In the genomic region with DNA sequence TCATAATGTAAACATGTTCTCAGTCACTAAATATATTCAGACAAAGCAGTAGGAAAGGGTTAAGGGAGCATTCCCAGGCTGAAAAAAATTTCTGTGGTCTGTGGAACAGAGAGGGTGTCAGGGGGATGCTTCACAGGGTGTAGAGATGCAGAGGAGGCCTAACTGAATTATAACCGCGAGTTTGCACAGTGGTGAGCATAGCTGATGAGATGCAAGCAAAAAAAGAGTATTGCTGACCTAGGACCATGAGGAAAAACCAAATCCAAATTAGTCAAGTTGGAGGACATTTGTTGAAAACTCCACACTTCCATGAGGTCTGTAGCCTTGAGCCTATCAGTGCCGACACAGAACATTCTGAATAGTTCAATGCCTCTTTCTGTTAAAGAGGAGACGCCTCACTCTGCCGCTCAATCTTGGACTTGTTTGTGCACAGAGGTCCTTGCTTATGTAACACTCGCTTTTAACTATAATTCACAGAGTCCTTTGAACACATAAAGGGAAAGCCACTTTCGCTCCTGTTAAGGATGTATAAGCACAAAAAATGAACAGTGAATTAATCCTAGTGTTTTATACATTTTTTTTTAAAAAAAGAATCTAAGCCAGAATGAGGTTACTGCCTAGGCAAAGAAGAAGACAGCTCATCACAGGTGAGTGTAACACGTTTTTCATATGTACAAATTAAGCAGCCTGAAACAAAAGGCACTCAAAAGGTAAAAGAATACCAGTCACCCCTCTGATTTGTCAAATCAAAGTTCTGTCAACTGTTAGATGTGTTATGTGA, we compare ENCODE assay signal across 32 cellular contexts. TPM values are rescaled to one million over a fixed set of nuclear protein-coding genes. Genes with fewer than 3 reads are reported as not detected.
DNase-seq lines count a peak whose midpoint lies in the region; ATAC-seq and TF ChIP-seq lines count a peak whose summit lies in the region.
"Had no signal": no experiment of that assay in that cellular context is flagged by ENCODE, and none has a peak within 500 bp of the region (broad histone marks: within the 10 kb centered on the region; RNA-seq: fewer than 3 reads in every experiment).

No MANE protein-coding gene starts in this region.

- peak; percentile 7 for DNase-seq in Ammon's horn (ENCODE audit: low spot score)
- DNase-seq in SK-N-SH, result no peak
- no peak for DNase-seq in fibroblast of lung (ENCODE audit: low read depth in 2 of 2)
- DNase-seq in osteoblast (ENCODE audit: insufficient read length, low spot score, missing footprints), result no peak
- DNase-seq in activated CD4-positive, alpha-beta T cell treated with anti-CD3 and anti-CD28 coated beads, Interleukin-2, amount 50 U/mL, for 1 hour, result no peak
- no peak for DNase-seq in stimulated activated CD8-positive, alpha-beta memory T cell treated with anti-CD3 and anti-CD28 coated beads, Interleukin-4, amount 100 ng/mL, for 48 hours
- DNase-seq in iPS-NIHi11 (ENCODE audit: low spot score), result no peak
- DNase-seq: activated CD4-positive, alpha-beta T cell treated with anti-CD3 and anti-CD28 coated beads for 36 hours; activated effector memory CD4-positive, alpha-beta T cell treated with Interleukin-2 at 50 U/mL for 16 hours; activated T-cell treated with anti-CD3 and anti-CD28 coated beads for 4 hours; AML-193; anterior cingulate cortex; CD4-positive, alpha-beta memory T cell; cortex of kidney; effector memory CD4-positive, alpha-beta T cell; erythroblast; heart left ventricle; KG1; lower lobe of right lung; MG63; naive thymus-derived CD8-positive, alpha-beta T cell; NCI-H1105 treated with DMSO at 0.1 percent for 48 hours; NCI-H2029 treated with DMSO at 0.1 percent for 48 hours; NCI-H524 treated with DMSO at 0.1 percent for 48 hours; occipital lobe; SHP77; stimulated activated CD4-positive, alpha-beta T cell treated with anti-CD3 and anti-CD28 coated beads, Interleukin-1b, Interleukin-23, amount 100 ng/mL, for 48 hours; SW 1271; T-helper 9 cell; uterus had no signal

- H4K20me1 ChIP-seq in SK-N-SH (ENCODE audit: insufficient read depth) (no peaks in the 10 kb centered on the region), fibroblast of lung (ENCODE audit: control insufficient read depth, extremely low read depth, insufficient read depth, low read length) (no peaks in the 10 kb centered on the region), osteoblast (ENCODE audit: insufficient read depth, low read length) (no peaks in the 10 kb centered on the region)

- H3K36me3 ChIP-seq in SK-N-SH (replicated peaks in 1 of 2; ENCODE audit: control insufficient read depth in 1 of 2, insufficient read depth in 2 of 2, low read length in 1 of 2) (no peaks in the 10 kb centered on the region), fibroblast of lung (ENCODE audit: control insufficient read depth, insufficient read depth, low read length) (no peaks in the 10 kb centered on the region), osteoblast (ENCODE audit: insufficient read depth, low read length) (no peaks in the 10 kb centered on the region)
- H3K36me3 ChIP-seq: heart left ventricle, lower lobe of right lung, MG63, uterus had no signal

- POLR2A ChIA-PET in SK-N-SH (lab: Yijun Ruan, JAX), result no interaction called here

- no peak for ATAC-seq in HG03457 (IDR thresholded peaks at IDR 0.05; ENCODE audit: unreplicated experiment)
- ATAC-seq: activated naive CD4-positive, alpha-beta T cell treated with anti-CD3 and anti-CD28 coated beads, Interleukin-2, amount 50 U/mL, for 72 hours; heart left ventricle; lower lobe of right lung; naive thymus-derived CD8-positive, alpha-beta T cell had no signal

- H3K9me3 ChIP-seq in SK-N-SH, result no peaks in the 10 kb centered on the region
- H3K9me3 ChIP-seq in fibroblast of lung (ENCODE audit: control insufficient read depth, insufficient read depth, low read depth, low read length), result no peaks in the 10 kb centered on the region
- H3K9me3 ChIP-seq in osteoblast (ENCODE audit: low read depth, low read length), result no peaks in the 10 kb centered on the region
- H3K9me3 ChIP-seq: lower lobe of right lung, MG63, uterus had no signal

- H3F3A ChIP-seq in SK-N-SH (replicated peaks; ENCODE audit: insufficient read depth), result peaks cover 8% of the 10 kb centered on the region

- no peaks in the 10 kb centered on the region for H3K79me2 ChIP-seq in SK-N-SH (ENCODE audit: insufficient read depth)
- no peaks in the 10 kb centered on the region for H3K79me2 ChIP-seq in fibroblast of lung (ENCODE audit: control insufficient read depth, insufficient read depth, low read length)
- no peaks in the 10 kb centered on the region for H3K79me2 ChIP-seq in osteoblast (ENCODE audit: insufficient read depth, low read length)

- WGBS in SK-N-SH (ENCODE audit: low lambda C conversion rate), result 86% methylated on average over 8 of the region's 8 CpGs

- peak overlapping the region; percentile 82; the same call in 1 of the 2 replicates for H2AFZ ChIP-seq in SK-N-SH (ENCODE audit: low read depth)
- H2AFZ ChIP-seq in fibroblast of lung (ENCODE audit: low read length), result peak overlapping the region; percentile 25
- no peak overlapping the region for H2AFZ ChIP-seq in osteoblast (ENCODE audit: low read length)

- TF ChIP-seq RAD21 in SK-N-SH (IDR thresholded peaks at IDR 0.05; ENCODE audit: low read length), result no peak

- TF ChIP-seq CTCF in SK-N-SH (IDR thresholded peaks at IDR 0.05) (no peak), fibroblast of lung (conservative IDR thresholded peaks at IDR 0.05 in 1 of 2, IDR thresholded peaks at IDR 0.05 in 1 of 2; ENCODE audit: low read depth in 1 of 2, low read length in 2 of 2) (no peak), osteoblast (IDR thresholded peaks at IDR 0.05; ENCODE audit: extremely low read depth, low read depth, low read length) (no peak)

- H3K4me1 ChIP-seq in SK-N-SH (ENCODE audit: control insufficient read depth in 1 of 2, insufficient read depth in 2 of 2, low read depth in 1 of 2, low read length in 1 of 2), result peaks cover 0 to 9% of the 10 kb centered on the region in 2 experiments; a peak in 1 of 4 replicates
- peaks cover 16% of the 10 kb centered on the region for H3K4me1 ChIP-seq in fibroblast of lung (ENCODE audit: control insufficient read depth, extremely low read depth, insufficient read depth, low read length)
- peaks cover 17% of the 10 kb centered on the region for H3K4me1 ChIP-seq in osteoblast (ENCODE audit: insufficient read depth, low read length)
- H3K4me1 ChIP-seq: lower lobe of right lung, uterus had no signal

- no peak overlapping the region for H3K4me3 ChIP-seq in SK-N-SH (ENCODE audit: low read depth in 2 of 2, low read length in 1 of 2)
- H3K4me3 ChIP-seq in fibroblast of lung (replicated peaks in 1 of 4; ENCODE audit: control extremely low read depth in 1 of 4, insufficient read depth in 1 of 4, low read depth in 3 of 4, low read length in 4 of 4), result no peak overlapping the region
- H3K4me3 ChIP-seq in osteoblast (ENCODE audit: insufficient read depth, low read length), result no peak overlapping the region
- H3K4me3 ChIP-seq: heart left ventricle, lower lobe of right lung, MG63, uterus had no signal

- TF ChIP-seq EP300 in SK-N-SH (IDR thresholded peaks at IDR 0.05; ENCODE audit: borderline replicate concordance in 1 of 2, low read depth in 1 of 2, low read length in 1 of 2), result no peak

- H3K4me2 ChIP-seq in SK-N-SH (peak overlapping the region; percentile 31), fibroblast of lung (ENCODE audit: extremely low read depth, insufficient read depth, low read length) (peak overlapping the region; percentile 79), osteoblast (ENCODE audit: insufficient read depth, low read length) (peak overlapping the region; percentile 35)

- H3K27ac ChIP-seq in SK-N-SH (ENCODE audit: low read depth in 2 of 2, low read length in 1 of 2) (0 out of 4 replicates have a peak overlapping the region, but pooled peaks of 1 of the 2 experiments have one; percentile 53), fibroblast of lung (ENCODE audit: insufficient read depth, low read length) (no peak overlapping the region), osteoblast (ENCODE audit: low read depth, low read length) (no peak overlapping the region)
- H3K27ac ChIP-seq: heart left ventricle, lower lobe of right lung, uterus had no signal

- CTCF ChIA-PET in SK-N-SH (lab: Yijun Ruan, JAX), result no interaction called here

- no peaks in the 10 kb centered on the region for H3K9me2 ChIP-seq in SK-N-SH

- H3K27me3 ChIP-seq in SK-N-SH (ENCODE audit: insufficient read depth), result no peaks in the 10 kb centered on the region
- H3K27me3 ChIP-seq in fibroblast of lung (ENCODE audit: control insufficient read depth, insufficient read depth, low read length), result no peaks in the 10 kb centered on the region
- no peaks in the 10 kb centered on the region for H3K27me3 ChIP-seq in osteoblast (ENCODE audit: insufficient read depth, low read length)
- H3K27me3 ChIP-seq: heart left ventricle, MG63, uterus had no signal

- H3K9ac ChIP-seq in SK-N-SH (no peak overlapping the region), fibroblast of lung (ENCODE audit: insufficient read depth, low read length) (no peak overlapping the region)

TF ChIP-seq in SK-N-SH, 30 proteins besides CTCF, POLR2A, EP300 and RAD21 (continues in another document):
- no peak for TF ChIP-seq EZH2phosphoT487 (IDR thresholded peaks at IDR 0.05; ENCODE audit: borderline replicate concordance, low read depth)
- TF ChIP-seq MXI1 (IDR thresholded peaks at IDR 0.05; ENCODE audit: low read depth, low read length), result no peak
- TF ChIP-seq, protein P1, sequence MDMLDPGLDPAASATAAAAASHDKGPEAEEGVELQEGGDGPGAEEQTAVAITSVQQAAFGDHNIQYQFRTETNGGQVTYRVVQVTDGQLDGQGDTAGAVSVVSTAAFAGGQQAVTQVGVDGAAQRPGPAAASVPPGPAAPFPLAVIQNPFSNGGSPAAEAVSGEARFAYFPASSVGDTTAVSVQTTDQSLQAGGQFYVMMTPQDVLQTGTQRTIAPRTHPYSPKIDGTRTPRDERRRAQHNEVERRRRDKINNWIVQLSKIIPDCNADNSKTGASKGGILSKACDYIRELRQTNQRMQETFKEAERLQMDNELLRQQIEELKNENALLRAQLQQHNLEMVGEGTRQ (IDR thresholded peaks at IDR 0.05; ENCODE audit: borderline replicate concordance, low read depth, low read length), result no peak
- TF ChIP-seq MEF2A (IDR thresholded peaks at IDR 0.05; ENCODE audit: borderline replicate concordance, low read depth), result no peak
- TF ChIP-seq TEAD4 (IDR thresholded peaks at IDR 0.05; ENCODE audit: borderline replicate concordance, insufficient read depth), result no peak
- TF ChIP-seq FOXM1 (IDR thresholded peaks at IDR 0.05; ENCODE audit: low read depth), result no peak
- no peak for TF ChIP-seq FOSL2 (IDR thresholded peaks at IDR 0.05; ENCODE audit: borderline replicate concordance, low read depth)
- no peak for TF ChIP-seq NFIC (IDR thresholded peaks at IDR 0.05; ENCODE audit: borderline replicate concordance)
- no peak for TF ChIP-seq RCOR1 (IDR thresholded peaks at IDR 0.05; ENCODE audit: low read length)

RNA-seq across cellular contexts. Expression of a gene that starts 25.8 kb away (rescaled TPM):
- 7.7 and 9.1 TPM in 2 replicates for polyA plus RNA-seq in SK-N-SH (2012; rRNA removed)
- 9.6 and 10.1 TPM in 2 replicates for polyA plus RNA-seq in SK-N-SH (2012; cell fraction: cytosol; rRNA removed)
- polyA plus RNA-seq in SK-N-SH (2012; cell fraction: nucleus; rRNA removed), result 8.2 and 16.3 TPM in 2 replicates
- total RNA-seq in fibroblast of lung, result 51.6 and 66.7 TPM in 2 replicates
- 23.5 and 29.3 TPM in 2 replicates for polyA plus RNA-seq in fibroblast of lung
- 17.0 and 21.3 TPM in 2 replicates for polyA plus RNA-seq in fibroblast of lung (2012)
- 13.0 and 22.4 TPM in 2 replicates for polyA minus RNA-seq in fibroblast of lung (ENCODE audit: low replicate concordance)
- total RNA-seq in osteoblast, result 40.5 and 47.4 TPM in 2 replicates
